Comparison of ENCODE assay signal across 8 cellular contexts in genomic region chr6:26270121-26270861, GRCh38.
DNase-seq lines count a peak whose midpoint lies in the region; TF ChIP-seq lines count a peak whose summit lies in the region.

No MANE protein-coding gene starts in this region.

- H3K27ac ChIP-seq in neural cell (ENCODE audit: low read length), result no peak overlapping the region

- peaks cover 17% of the 10 kb centered on the region for H3F3A ChIP-seq in Loucy (ENCODE audit: low read depth)
- no peaks in the 10 kb centered on the region for H3F3A ChIP-seq in neural cell (ENCODE audit: insufficient read depth, low read length, poor library complexity, severe bottlenecking)

- TF ChIP-seq EP300 in neural cell (conservative IDR thresholded peaks at IDR 0.05; ENCODE audit: poor library complexity, severe bottlenecking), result no peak

- no peak overlapping the region for H2AFZ ChIP-seq in Loucy (ENCODE audit: low read length)
- H2AFZ ChIP-seq in neural cell (ENCODE audit: low read depth, low read length), result no peak overlapping the region

- H3K9me2 ChIP-seq in Loucy (replicated peaks; ENCODE audit: low read depth, low read length), result no peaks in the 10 kb centered on the region
- no peaks in the 10 kb centered on the region for H3K9me2 ChIP-seq in neural cell (ENCODE audit: insufficient read depth, low read length)

- in situ Hi-C loops in astrocyte of the cerebellum (cut with HindIII; ENCODE audit: low sequenced_read_pairs), result no loop called here

- peak overlapping the region; percentile 97 for H3K9ac ChIP-seq in Loucy (ENCODE audit: low read depth, low read length, poor library complexity, severe bottlenecking)
- no peak overlapping the region for H3K9ac ChIP-seq in neural cell (ENCODE audit: low read length)

- no peaks in the 10 kb centered on the region for H3K36me3 ChIP-seq in Loucy (ENCODE audit: insufficient read depth, low read length)
- no peaks in the 10 kb centered on the region for H3K36me3 ChIP-seq in neural cell (ENCODE audit: insufficient read depth, low read length)

- peaks cover 26% of the 10 kb centered on the region for H3K4me1 ChIP-seq in Loucy (ENCODE audit: insufficient read depth, low read length, poor library complexity, severe bottlenecking)

- POLR2A ChIA-PET in GM10248 (lab: Yijun Ruan, JAX), result interaction anchor here (0.6 to 6.1 kb wide), 17 partner anchors 13 to 1620 kb away, joined by 3 to 90 read pairs (median 4); a partner anchor contains a TSS

- H3K27me3 ChIP-seq in Loucy (ENCODE audit: insufficient read depth, low read length, poor library complexity, severe bottlenecking), result no peaks in the 10 kb centered on the region
- H3K27me3 ChIP-seq in neural cell (ENCODE audit: insufficient read depth, low read depth, low read length), result peaks cover 29% of the 10 kb centered on the region

- H4K20me1 ChIP-seq in Loucy (ENCODE audit: insufficient read depth, low read length, poor library complexity, severe bottlenecking) (no peaks in the 10 kb centered on the region), neural cell (ENCODE audit: insufficient read depth) (no peaks in the 10 kb centered on the region)

- no peak for TF ChIP-seq RAD21 in neural cell (conservative IDR thresholded peaks at IDR 0.05)

- DNase-seq in GM10248 (ENCODE audit: extremely low spot score) (no peak), astrocyte of the cerebellum (ENCODE audit: low read depth) (no peak), AG08395 (ENCODE audit: low spot score) (no peak), DMS153 (lab: John Stamatoyannopoulos, UW) (no peak), dedifferentiated amniotic fluid mesenchymal stem cell (ENCODE audit: extremely low spot score) (no peak)
- no peak for DNase-seq in activated CD4-positive, CD25-positive, alpha-beta regulatory T cell treated with anti-CD3 and anti-CD28 coated beads, Interleukin-2, amount 50 U/mL, for 72 hours

- H3K79me2 ChIP-seq in Loucy (ENCODE audit: insufficient read depth, low read length), result peaks cover 17% of the 10 kb centered on the region; the same call in 1 of the 2 replicates
- no peaks in the 10 kb centered on the region for H3K79me2 ChIP-seq in neural cell (replicated peaks; ENCODE audit: insufficient read depth, low read length)

- H3K9me3 ChIP-seq in Loucy (ENCODE audit: insufficient read depth, low read depth, low read length) (no peaks in the 10 kb centered on the region), neural cell (ENCODE audit: low read length) (no peaks in the 10 kb centered on the region)

- H3K4me3 ChIP-seq in Loucy (ENCODE audit: low read length, poor library complexity, severe bottlenecking) (peak overlapping the region; percentile 95), astrocyte of the cerebellum (ENCODE audit: low read depth, low read length) (peak overlapping the region; percentile 62), neural cell (ENCODE audit: low read length) (peak overlapping the region; percentile 68)

- CTCF ChIA-PET in GM10248 (lab: Yijun Ruan, JAX), result interaction anchor here (0.7 to 9.8 kb wide), 17 partner anchors 8 to 325 kb away, joined by 3 to 133 read pairs (median 4); a partner anchor contains a TSS

- H3K4me2 ChIP-seq in Loucy (ENCODE audit: low read depth, low read length, poor library complexity, severe bottlenecking) (peak overlapping the region; percentile 89), neural cell (ENCODE audit: low read length) (no peak overlapping the region)

- TF ChIP-seq CTCF in GM10248 (IDR thresholded peaks at IDR 0.05; ENCODE audit: control extremely low read depth, extremely low read depth, low read depth, missing control alignments) (peak; percentile 21), Loucy (conservative IDR thresholded peaks at IDR 0.05; ENCODE audit: low read length) (peak; percentile 23; the same call in 1 of the 2 replicates), astrocyte of the cerebellum (IDR thresholded peaks at IDR 0.05; ENCODE audit: low read depth, low read length, missing control alignments) (no peak), neural cell (IDR thresholded peaks at IDR 0.05; ENCODE audit: poor library complexity, severe bottlenecking) (no peak)

TF ChIP-seq in neural cell, 6 proteins besides CTCF, POLR2A, EP300 and RAD21:
- TF ChIP-seq MXI1 (conservative IDR thresholded peaks at IDR 0.05; ENCODE audit: poor library complexity, severe bottlenecking) (no peak), EZH2 (IDR thresholded peaks at IDR 0.05; ENCODE audit: borderline replicate concordance, insufficient read depth, low read length, poor library complexity, severe bottlenecking) (no peak)

Comparison
In these comparisons a context has a peak if more than half of its experiments do, and no peak if none do; other contexts are left out.
1. CTCF ChIP-seq: peak in GM10248 (single experiment) and Loucy (single experiment); none in astrocyte of the cerebellum (single experiment) and neural cell (single experiment).
2. Peak in every context shown above with its lines, with median percentiles within 50 percentile points of each other: H3K4me3 ChIP-seq.